22 cellular contexts compared by ENCODE assay signal in the genomic region with DNA sequence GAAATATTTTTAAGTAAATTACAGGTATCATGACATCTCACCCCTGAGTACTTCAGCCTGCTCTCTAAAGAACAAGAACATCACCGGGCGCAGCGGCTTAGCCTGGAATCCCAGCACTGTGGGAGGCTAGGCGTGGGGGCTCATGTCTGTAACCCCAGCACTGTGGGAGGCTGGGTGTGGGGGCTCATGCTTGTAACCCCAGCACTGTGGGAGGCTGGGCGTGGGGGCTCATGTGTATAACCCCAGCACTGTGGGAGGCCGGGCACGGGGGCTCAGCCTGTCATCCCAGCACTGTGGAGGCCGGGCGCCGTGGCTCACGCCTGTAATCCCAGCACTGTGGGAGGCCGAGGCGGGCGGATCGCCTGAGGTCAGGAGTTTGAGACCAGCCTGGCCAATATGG.
"Had no signal": no experiment of that assay in that cellular context is flagged by ENCODE, and none has a peak within 500 bp of the region (broad histone marks: within the 10 kb centered on the region; RNA-seq: fewer than 3 reads in every experiment).

No MANE protein-coding gene starts in this region.

- H3K4me1 Mint-ChIP-seq: neural progenitor cell; stimulated activated naive CD8-positive, alpha-beta T cell treated with anti-CD3 and anti-CD28 coated beads, Interleukin-15, amount 100 ng/mL, for 72 hours had no signal

- H3K36me3 ChIP-seq: neural progenitor cell, uterus had no signal

- DNase-seq: activated CD4-positive, alpha-beta T cell treated with anti-CD3 and anti-CD28 coated beads for 1 hour; activated CD8-positive, alpha-beta memory T cell treated with anti-CD3 and anti-CD28 coated beads for 24 hours; activated CD8-positive, alpha-beta memory T cell treated with anti-CD3 and anti-CD28 coated beads, Interleukin-2, amount 50 U/mL, for 4 hours; activated naive CD4-positive, alpha-beta T cell treated with anti-CD3 and anti-CD28 coated beads, Interleukin-2, amount 10 ng/mL, durations not matched to agents 7 days and 5 days; activated T-cell treated with anti-CD3 and anti-CD28 coated beads, Interleukin-2, amount 50 U/mL, for 48 hours; effector CD4-positive, alpha-beta T cell; foreskin fibroblast; naive thymus-derived CD8-positive, alpha-beta T cell; retina; stimulated activated CD4-positive, alpha-beta T cell treated with anti-CD3 and anti-CD28 coated beads, Interleukin-1b, Interleukin-23, amount 100 ng/mL, for 48 hours; stimulated activated naive CD8-positive, alpha-beta T cell treated with anti-CD3 and anti-CD28 coated beads, Interleukin-15, amount 100 ng/mL, for 72 hours; T-cell; transverse colon; WERI-Rb-1 had no signal

- H2AFZ ChIP-seq: hepatocyte, neural progenitor cell had no signal

- H3K27ac Mint-ChIP-seq: activated naive CD4-positive, alpha-beta T cell treated with anti-CD3 and anti-CD28 coated beads, Interleukin-2, amount 10 ng/mL, durations not matched to agents 7 days and 5 days; dendritic cell treated with granulocyte-macrophage colony-stimulating factor and Interleukin-4, amounts not matched to agents 40 ng/mL and 50 ng/mL, for 4 days; neural progenitor cell; stimulated activated naive CD8-positive, alpha-beta T cell treated with anti-CD3 and anti-CD28 coated beads, Interleukin-15, amount 100 ng/mL, for 72 hours; T-cell; T-helper 2 cell treated with Interferon-gamma antibody and Interleukin-4, amounts not matched to agents 5 μg/mL and 100 μg/mL, for 36 hours had no signal

- H3K79me2 ChIP-seq: hepatocyte had no signal

- FAIRE-seq: endometrium had no signal

- H3K9ac ChIP-seq: neural progenitor cell had no signal

- H3K9me3 Mint-ChIP-seq: activated naive CD4-positive, alpha-beta T cell treated with anti-CD3 and anti-CD28 coated beads, Interleukin-2, amount 10 ng/mL, durations not matched to agents 7 days and 5 days; dendritic cell treated with granulocyte-macrophage colony-stimulating factor and Interleukin-4, amounts not matched to agents 40 ng/mL and 50 ng/mL, for 4 days; naive thymus-derived CD8-positive, alpha-beta T cell; neural progenitor cell; stimulated activated naive CD8-positive, alpha-beta T cell treated with anti-CD3 and anti-CD28 coated beads, Interleukin-15, amount 100 ng/mL, for 72 hours; T-cell; T-helper 2 cell treated with Interferon-gamma antibody and Interleukin-4, amounts not matched to agents 5 μg/mL and 100 μg/mL, for 36 hours had no signal

- H3K4me2 ChIP-seq: hepatocyte, neural progenitor cell had no signal

- H3K4me3 ChIP-seq: body of pancreas, hepatocyte, lung, neural progenitor cell, transverse colon, uterus had no signal

- H3K4me3 Mint-ChIP-seq: activated naive CD4-positive, alpha-beta T cell treated with anti-CD3 and anti-CD28 coated beads, Interleukin-2, amount 10 ng/mL, durations not matched to agents 7 days and 5 days; dendritic cell treated with granulocyte-macrophage colony-stimulating factor and Interleukin-4, amounts not matched to agents 40 ng/mL and 50 ng/mL, for 4 days; naive thymus-derived CD8-positive, alpha-beta T cell; neural progenitor cell; stimulated activated naive CD8-positive, alpha-beta T cell treated with anti-CD3 and anti-CD28 coated beads, Interleukin-15, amount 100 ng/mL, for 72 hours; T-cell; T-helper 2 cell treated with Interferon-gamma antibody and Interleukin-4, amounts not matched to agents 5 μg/mL and 100 μg/mL, for 36 hours had no signal

- ATAC-seq: body of pancreas; naive thymus-derived CD8-positive, alpha-beta T cell; stimulated activated naive CD8-positive, alpha-beta T cell treated with anti-CD3 and anti-CD28 coated beads, Interleukin-15, amount 100 ng/mL, for 72 hours; T-cell had no signal

- H3K27me3 Mint-ChIP-seq: activated naive CD4-positive, alpha-beta T cell treated with anti-CD3 and anti-CD28 coated beads, Interleukin-2, amount 10 ng/mL, durations not matched to agents 7 days and 5 days; dendritic cell treated with granulocyte-macrophage colony-stimulating factor and Interleukin-4, amounts not matched to agents 40 ng/mL and 50 ng/mL, for 4 days; naive thymus-derived CD8-positive, alpha-beta T cell; stimulated activated naive CD8-positive, alpha-beta T cell treated with anti-CD3 and anti-CD28 coated beads, Interleukin-15, amount 100 ng/mL, for 72 hours; T-cell had no signal

- H3K9me3 ChIP-seq: body of pancreas, transverse colon, uterus had no signal

- H3K4me1 ChIP-seq: neural progenitor cell, uterus had no signal

- H3K27ac ChIP-seq: body of pancreas, hepatocyte, neural progenitor cell, transverse colon, uterus, WERI-Rb-1 had no signal

- H3K27me3 ChIP-seq: body of pancreas, hepatocyte, neural progenitor cell, transverse colon, uterus had no signal
